ENCODE assay signal across 26 cellular contexts in genomic region chr11:132131051-132131450, GRCh38.
DNase-seq lines count a peak whose midpoint lies in the region; ATAC-seq and TF ChIP-seq lines count a peak whose summit lies in the region.
"Had no signal": no experiment of that assay in that cellular context is flagged by ENCODE, and none has a peak within 500 bp of the region (broad histone marks: within the 10 kb centered on the region; RNA-seq: fewer than 3 reads in every experiment).

No MANE protein-coding gene starts in this region.

- no peaks in the 10 kb centered on the region for H3K27me3 Mint-ChIP-seq in activated CD4-positive, alpha-beta memory T cell treated with anti-CD3 and anti-CD28 coated beads, Interleukin-2, amount 10 ng/mL, durations not matched to agents 7 days and 5 days
- H3K27me3 Mint-ChIP-seq: activated CD4-positive, alpha-beta T cell treated with anti-CD3 and anti-CD28 coated beads, Interleukin-2, amount 10 ng/mL, durations not matched to agents 7 days and 5 days; activated naive CD8-positive, alpha-beta T cell treated with anti-CD3 and anti-CD28 coated beads, Interleukin-2, amount 50 U/mL, for 24 hours; effector memory CD8-positive, alpha-beta T cell had no signal

- no peak overlapping the region for H3K27ac ChIP-seq in sigmoid colon
- H3K27ac ChIP-seq: body of pancreas, esophagus muscularis mucosa, left ventricle myocardium inferior, VCaP had no signal

- CTCF ChIA-PET in activated CD4-positive, alpha-beta memory T cell treated with anti-CD3 and anti-CD28 coated beads, Interleukin-2, amount 10 ng/mL, durations not matched to agents 7 days and 5 days (lab: Charles Lee): no interaction called here

- intact Hi-C loops in sigmoid colon (cut with DNase I): no loop called here

- H3K9me3 Mint-ChIP-seq in activated CD4-positive, alpha-beta memory T cell treated with anti-CD3 and anti-CD28 coated beads, Interleukin-2, amount 10 ng/mL, durations not matched to agents 7 days and 5 days: no peaks in the 10 kb centered on the region
- H3K9me3 Mint-ChIP-seq: activated CD4-positive, alpha-beta T cell treated with anti-CD3 and anti-CD28 coated beads, Interleukin-2, amount 10 ng/mL, durations not matched to agents 7 days and 5 days; activated naive CD8-positive, alpha-beta T cell treated with anti-CD3 and anti-CD28 coated beads, Interleukin-2, amount 50 U/mL, for 24 hours; effector memory CD8-positive, alpha-beta T cell; neural crest cell; stimulated activated effector memory CD8-positive, alpha-beta T cell treated with anti-CD3 and anti-CD28 coated beads, Interleukin-12 subunit alpha, Interleukin-12 subunit beta, amount 100 ng/mL, for 72 hours had no signal

- no peaks in the 10 kb centered on the region for H3K4me1 Mint-ChIP-seq in activated CD4-positive, alpha-beta memory T cell treated with anti-CD3 and anti-CD28 coated beads, Interleukin-2, amount 10 ng/mL, durations not matched to agents 7 days and 5 days
- H3K4me1 Mint-ChIP-seq: activated CD4-positive, alpha-beta T cell treated with anti-CD3 and anti-CD28 coated beads, Interleukin-2, amount 10 ng/mL, durations not matched to agents 7 days and 5 days; activated naive CD8-positive, alpha-beta T cell treated with anti-CD3 and anti-CD28 coated beads, Interleukin-2, amount 50 U/mL, for 24 hours; neural crest cell; stimulated activated effector memory CD8-positive, alpha-beta T cell treated with anti-CD3 and anti-CD28 coated beads, Interleukin-12 subunit alpha, Interleukin-12 subunit beta, amount 100 ng/mL, for 72 hours had no signal

- ATAC-seq in GM21528 (IDR thresholded peaks at IDR 0.05; ENCODE audit: low FRiP score, unreplicated experiment): no peak
- ATAC-seq: activated naive CD8-positive, alpha-beta T cell treated with anti-CD3 and anti-CD28 coated beads, Interleukin-2, amount 50 U/mL, for 24 hours; body of pancreas; effector memory CD8-positive, alpha-beta T cell; stimulated activated effector memory CD8-positive, alpha-beta T cell treated with anti-CD3 and anti-CD28 coated beads, Interleukin-12 subunit alpha, Interleukin-12 subunit beta, amount 100 ng/mL, for 72 hours had no signal

- no peak for TF ChIP-seq POLR2A in sigmoid colon (IDR thresholded peaks at IDR 0.05)

- no peaks in the 10 kb centered on the region for H3K9me3 ChIP-seq in sigmoid colon
- H3K9me3 ChIP-seq: BE2C, body of pancreas, esophagus muscularis mucosa, left ventricle myocardium inferior, SK-N-SH had no signal

- 74 to 89% methylated on average over 4 of the region's 4 CpGs for WGBS in sigmoid colon, 2 donors

- no peak overlapping the region for H3K4me3 Mint-ChIP-seq in activated CD4-positive, alpha-beta memory T cell treated with anti-CD3 and anti-CD28 coated beads, Interleukin-2, amount 10 ng/mL, durations not matched to agents 7 days and 5 days
- H3K4me3 Mint-ChIP-seq: activated CD4-positive, alpha-beta T cell treated with anti-CD3 and anti-CD28 coated beads, Interleukin-2, amount 10 ng/mL, durations not matched to agents 7 days and 5 days; activated naive CD8-positive, alpha-beta T cell treated with anti-CD3 and anti-CD28 coated beads, Interleukin-2, amount 50 U/mL, for 24 hours; effector memory CD8-positive, alpha-beta T cell; neural crest cell; stimulated activated effector memory CD8-positive, alpha-beta T cell treated with anti-CD3 and anti-CD28 coated beads, Interleukin-12 subunit alpha, Interleukin-12 subunit beta, amount 100 ng/mL, for 72 hours had no signal

- no peaks in the 10 kb centered on the region for H3K27me3 ChIP-seq in sigmoid colon
- H3K27me3 ChIP-seq: BE2C, body of pancreas, esophagus muscularis mucosa had no signal

- DNase-seq in DMS53 (lab: John Stamatoyannopoulos, UW) (peak; percentile 94), NCI-H146 treated with DMSO at 0.1 percent for 48 hours (lab: John Stamatoyannopoulos, UW; ENCODE audit: unreplicated experiment) (peak; percentile 96), NCI-H2227 treated with DMSO at 0.1 percent for 48 hours (lab: John Stamatoyannopoulos, UW) (peak; percentile 25), SHP77 (lab: John Stamatoyannopoulos, UW) (peak; percentile 85), sigmoid colon (no peak)
- DNase-seq in activated CD4-positive, alpha-beta memory T cell treated with anti-CD3 and anti-CD28 coated beads, Interleukin-2, amount 10 ng/mL, durations not matched to agents 7 days and 5 days: no peak
- DNase-seq in activated CD4-positive, alpha-beta T cell treated with anti-CD3 and anti-CD28 coated beads, Interleukin-2, amount 50 U/mL, for 1 hour: no peak
- DNase-seq: activated CD4-positive, alpha-beta T cell treated with anti-CD3 and anti-CD28 coated beads, Interleukin-2, amount 10 ng/mL, durations not matched to agents 7 days and 5 days; activated CD8-positive, alpha-beta memory T cell treated with anti-CD3 and anti-CD28 coated beads, Interleukin-2, amount 50 U/mL, for 4 hours; activated effector memory CD4-positive, alpha-beta T cell treated with Interleukin-2 at 50 U/mL for 16 hours; activated naive CD8-positive, alpha-beta T cell treated with anti-CD3 and anti-CD28 coated beads, Interleukin-2, amount 50 U/mL, for 24 hours; BE2C; body of pancreas; effector memory CD8-positive, alpha-beta T cell; HCEC 1CT; hippocampal formation; left ventricle myocardium inferior; NCI-H226; posterior cingulate gyrus; SK-N-SH; T-helper 2 cell had no signal

- H3K36me3 Mint-ChIP-seq in activated CD4-positive, alpha-beta memory T cell treated with anti-CD3 and anti-CD28 coated beads, Interleukin-2, amount 10 ng/mL, durations not matched to agents 7 days and 5 days (ENCODE audit: low read depth): no peaks in the 10 kb centered on the region
- H3K36me3 Mint-ChIP-seq: stimulated activated effector memory CD8-positive, alpha-beta T cell treated with anti-CD3 and anti-CD28 coated beads, Interleukin-12 subunit alpha, Interleukin-12 subunit beta, amount 100 ng/mL, for 72 hours had no signal

- H3K27ac Mint-ChIP-seq in activated CD4-positive, alpha-beta memory T cell treated with anti-CD3 and anti-CD28 coated beads, Interleukin-2, amount 10 ng/mL, durations not matched to agents 7 days and 5 days: no peak overlapping the region
- H3K27ac Mint-ChIP-seq: activated CD4-positive, alpha-beta T cell treated with anti-CD3 and anti-CD28 coated beads, Interleukin-2, amount 10 ng/mL, durations not matched to agents 7 days and 5 days; activated naive CD8-positive, alpha-beta T cell treated with anti-CD3 and anti-CD28 coated beads, Interleukin-2, amount 50 U/mL, for 24 hours; effector memory CD8-positive, alpha-beta T cell; stimulated activated effector memory CD8-positive, alpha-beta T cell treated with anti-CD3 and anti-CD28 coated beads, Interleukin-12 subunit alpha, Interleukin-12 subunit beta, amount 100 ng/mL, for 72 hours had no signal

- no peak overlapping the region for H3K4me3 ChIP-seq in sigmoid colon
- H3K4me3 ChIP-seq: body of pancreas, esophagus muscularis mucosa, left ventricle myocardium inferior had no signal

- H3K36me3 ChIP-seq in sigmoid colon: no peaks in the 10 kb centered on the region
- H3K36me3 ChIP-seq: BE2C, esophagus muscularis mucosa, left ventricle myocardium inferior had no signal

- TF ChIP-seq EP300 in sigmoid colon (IDR thresholded peaks at IDR 0.05): no peak

- H3K4me1 ChIP-seq in sigmoid colon: peaks cover 0 to 19% (median 16%) of the 10 kb centered on the region in 4 donors
- H3K4me1 ChIP-seq: BE2C had no signal

- POLR2A ChIA-PET in activated CD4-positive, alpha-beta memory T cell treated with anti-CD3 and anti-CD28 coated beads, Interleukin-2, amount 10 ng/mL, durations not matched to agents 7 days and 5 days (lab: Charles Lee): no interaction called here

- TF ChIP-seq CTCF in sigmoid colon (IDR thresholded peaks at IDR 0.05): no peak

Comparison
In these comparisons a context has a peak if more than half of its experiments do, and no peak if none do; other contexts are left out.
1. DNase-seq: peak in DMS53 (single experiment), NCI-H146 treated with DMSO at 0.1 percent for 48 hours (single experiment), NCI-H2227 treated with DMSO at 0.1 percent for 48 hours (single experiment) and SHP77 (2 of 2); none in activated CD4-positive, alpha-beta memory T cell treated with anti-CD3 and anti-CD28 coated beads, Interleukin-2, amount 10 ng/mL, durations not matched to agents 7 days and 5 days (single experiment), sigmoid colon (single experiment) and activated CD4-positive, alpha-beta T cell treated with anti-CD3 and anti-CD28 coated beads, Interleukin-2, amount 50 U/mL, for 1 hour (single experiment).